Comparison of ENCODE assay signal across 10 cellular contexts in the genomic region with DNA sequence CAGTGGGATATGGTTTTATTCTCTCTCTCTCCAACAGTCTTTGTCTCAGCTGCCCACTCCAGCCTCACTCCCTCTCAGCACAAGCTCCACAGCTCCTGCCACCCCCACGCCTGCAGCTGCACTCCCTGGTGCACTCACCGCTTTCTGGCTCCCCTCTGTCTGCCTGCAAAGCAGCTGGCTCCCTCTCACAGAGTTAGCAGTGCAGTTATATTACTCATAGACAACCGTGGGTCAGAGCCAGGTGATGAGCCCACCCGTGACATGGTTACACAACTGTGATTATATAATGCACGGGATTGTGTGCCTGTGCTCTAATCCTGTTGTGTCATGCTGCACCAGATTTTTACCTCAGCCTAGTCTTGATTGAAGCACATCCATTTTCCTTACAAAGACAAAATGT.
A peak's percentile ranks its signal among the peaks of the same experiment; 100 is the strongest.
DNase-seq lines count a peak whose midpoint lies in the region; ATAC-seq and TF ChIP-seq lines count a peak whose summit lies in the region.
"Had no signal": no experiment of that assay in that cellular context is flagged by ENCODE, and none has a peak within 500 bp of the region (broad histone marks: within the 10 kb centered on the region; RNA-seq: fewer than 3 reads in every experiment).

No MANE protein-coding gene starts in this region.

- no peak for TF ChIP-seq CTCF in adrenal gland (IDR thresholded peaks at IDR 0.05)
- TF ChIP-seq CTCF in right atrium auricular region (IDR thresholded peaks at IDR 0.05) = no peak

- peak; percentile 16 for ATAC-seq in stimulated activated effector memory CD8-positive, alpha-beta T cell treated with anti-CD3 and anti-CD28 coated beads, Interleukin-12 subunit alpha, Interleukin-12 subunit beta, amount 100 ng/mL, for 72 hours

- no peaks in the 10 kb centered on the region for H3K4me1 Mint-ChIP-seq in stimulated activated effector memory CD8-positive, alpha-beta T cell treated with anti-CD3 and anti-CD28 coated beads, Interleukin-12 subunit alpha, Interleukin-12 subunit beta, amount 100 ng/mL, for 72 hours
- H3K4me1 Mint-ChIP-seq: activated naive CD8-positive, alpha-beta T cell treated with anti-CD3 and anti-CD28 coated beads, Interleukin-2, amount 10 ng/mL, durations not matched to agents 7 days and 5 days had no signal

- no peak overlapping the region for H3K27ac Mint-ChIP-seq in stimulated activated effector memory CD8-positive, alpha-beta T cell treated with anti-CD3 and anti-CD28 coated beads, Interleukin-12 subunit alpha, Interleukin-12 subunit beta, amount 100 ng/mL, for 72 hours
- H3K27ac Mint-ChIP-seq: activated naive CD8-positive, alpha-beta T cell treated with anti-CD3 and anti-CD28 coated beads, Interleukin-2, amount 10 ng/mL, durations not matched to agents 7 days and 5 days; stimulated activated naive CD8-positive, alpha-beta T cell treated with anti-CD3 and anti-CD28 coated beads, Interleukin-15, Interleukin-2, amounts not matched to agents 100 ng/mL and 50 ng/mL, for 24 hours had no signal

- H3K27ac ChIP-seq in adrenal gland = no peak overlapping the region
- H3K27ac ChIP-seq in right atrium auricular region = no peak overlapping the region

- DNase-seq in LHCN-M2 (ENCODE audit: low read depth) (peak; percentile 75), adrenal gland (peak in 4 of 7 donors; percentile 13 to 50 (median 15)), right atrium auricular region (ENCODE audit: low spot score) (peak; percentile 68), COLO668 (lab: John Stamatoyannopoulos, UW; ENCODE audit: unreplicated experiment) (no peak), GDM1 (lab: John Stamatoyannopoulos, UW) (no peak), cerebellar cortex (ENCODE audit: low spot score) (no peak)
- no peak for DNase-seq in stimulated activated effector memory CD8-positive, alpha-beta T cell treated with anti-CD3 and anti-CD28 coated beads, Interleukin-12 subunit alpha, Interleukin-12 subunit beta, amount 100 ng/mL, for 72 hours (ENCODE audit: low spot score in 2 of 2)
- DNase-seq: activated naive CD8-positive, alpha-beta T cell treated with anti-CD3 and anti-CD28 coated beads, Interleukin-2, amount 10 ng/mL, durations not matched to agents 7 days and 5 days; NCI-H526 treated with DMSO at 0.1 percent for 48 hours had no signal

- H3K4me3 ChIP-seq in adrenal gland (no peak overlapping the region), right atrium auricular region (no peak overlapping the region)

- intact Hi-C loops in adrenal gland (cut with DNase I) = no loop called here

- H3K9me3 ChIP-seq in adrenal gland (replicated peaks in 1 of 3) (no peaks in the 10 kb centered on the region), right atrium auricular region (no peaks in the 10 kb centered on the region)

- H3K4me3 Mint-ChIP-seq in stimulated activated effector memory CD8-positive, alpha-beta T cell treated with anti-CD3 and anti-CD28 coated beads, Interleukin-12 subunit alpha, Interleukin-12 subunit beta, amount 100 ng/mL, for 72 hours = no peak overlapping the region
- H3K4me3 Mint-ChIP-seq: activated naive CD8-positive, alpha-beta T cell treated with anti-CD3 and anti-CD28 coated beads, Interleukin-2, amount 10 ng/mL, durations not matched to agents 7 days and 5 days; stimulated activated naive CD8-positive, alpha-beta T cell treated with anti-CD3 and anti-CD28 coated beads, Interleukin-15, Interleukin-2, amounts not matched to agents 100 ng/mL and 50 ng/mL, for 24 hours had no signal

- H3K9me3 Mint-ChIP-seq in stimulated activated effector memory CD8-positive, alpha-beta T cell treated with anti-CD3 and anti-CD28 coated beads, Interleukin-12 subunit alpha, Interleukin-12 subunit beta, amount 100 ng/mL, for 72 hours = no peaks in the 10 kb centered on the region
- H3K9me3 Mint-ChIP-seq: activated naive CD8-positive, alpha-beta T cell treated with anti-CD3 and anti-CD28 coated beads, Interleukin-2, amount 10 ng/mL, durations not matched to agents 7 days and 5 days; stimulated activated naive CD8-positive, alpha-beta T cell treated with anti-CD3 and anti-CD28 coated beads, Interleukin-15, Interleukin-2, amounts not matched to agents 100 ng/mL and 50 ng/mL, for 24 hours had no signal

- no peaks in the 10 kb centered on the region for H3K36me3 ChIP-seq in adrenal gland (replicated peaks in 1 of 2)
- no peaks in the 10 kb centered on the region for H3K36me3 ChIP-seq in right atrium auricular region

- H3K27me3 ChIP-seq in adrenal gland (no peaks in the 10 kb centered on the region), right atrium auricular region (no peaks in the 10 kb centered on the region)

- 53 to 59% (median 57%) methylated on average over 5 of the region's 5 CpGs for WGBS in adrenal gland, 4 donors

- no peak for TF ChIP-seq POLR2A in adrenal gland (IDR thresholded peaks at IDR 0.05)

- H3K36me3 Mint-ChIP-seq in stimulated activated effector memory CD8-positive, alpha-beta T cell treated with anti-CD3 and anti-CD28 coated beads, Interleukin-12 subunit alpha, Interleukin-12 subunit beta, amount 100 ng/mL, for 72 hours = no peaks in the 10 kb centered on the region
- H3K36me3 Mint-ChIP-seq: activated naive CD8-positive, alpha-beta T cell treated with anti-CD3 and anti-CD28 coated beads, Interleukin-2, amount 10 ng/mL, durations not matched to agents 7 days and 5 days had no signal

- H3K4me1 ChIP-seq in adrenal gland (replicated peaks in 1 of 2) = no peaks in the 10 kb centered on the region
- H3K4me1 ChIP-seq in right atrium auricular region = no peaks in the 10 kb centered on the region

Comparison
In these comparisons a context has a peak if more than half of its experiments do, and no peak if none do; other contexts are left out.
1. DNase-seq: peak in LHCN-M2 (single experiment), adrenal gland (4 of 7) and right atrium auricular region (single experiment); none in stimulated activated effector memory CD8-positive, alpha-beta T cell treated with anti-CD3 and anti-CD28 coated beads, Interleukin-12 subunit alpha, Interleukin-12 subunit beta, amount 100 ng/mL, for 72 hours (0 of 2), COLO668 (single experiment), GDM1 (single experiment) and cerebellar cortex (single experiment).